9 cellular contexts compared by ENCODE assay signal in the genomic region with DNA sequence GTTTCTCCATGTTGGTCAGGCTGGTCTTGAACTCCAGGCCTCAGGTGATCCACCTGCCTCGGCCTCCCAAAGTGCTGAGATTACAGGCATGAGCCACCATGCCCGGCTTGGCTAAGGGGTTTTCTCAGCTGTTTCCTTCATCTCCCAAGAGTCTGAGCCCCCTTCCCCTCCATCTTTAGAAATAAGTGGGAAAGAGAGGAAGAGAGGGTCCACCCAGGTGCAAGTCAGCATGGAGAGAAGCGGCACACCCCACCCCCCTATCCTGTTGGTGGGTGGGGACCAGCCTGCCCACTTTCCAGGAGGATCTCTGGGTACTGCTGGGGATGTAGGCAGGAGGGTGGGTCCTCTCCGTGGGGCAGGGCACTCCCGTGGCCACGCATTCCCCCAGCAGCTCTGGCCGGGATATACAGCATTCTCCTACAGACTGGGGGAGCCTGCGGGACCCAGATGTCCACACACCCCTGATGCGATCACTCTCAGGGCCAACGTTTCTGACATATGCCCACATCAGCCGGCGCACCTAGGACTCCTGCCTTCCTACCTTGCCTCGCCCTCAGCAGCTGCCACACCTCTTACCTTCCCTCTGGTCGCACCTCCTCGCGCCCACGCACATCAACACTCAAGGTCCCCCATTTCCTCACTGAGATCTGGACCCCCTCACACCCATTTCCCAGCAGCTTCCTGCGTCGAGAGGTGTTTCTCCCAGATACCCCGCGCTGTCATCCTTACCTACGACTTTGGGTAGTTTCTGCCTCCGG. TPM values are rescaled to one million over a fixed set of nuclear protein-coding genes. Genes with fewer than 3 reads are reported as not detected.
DNase-seq lines count a peak whose midpoint lies in the region; ATAC-seq and TF ChIP-seq lines count a peak whose summit lies in the region.
"Had no signal": no experiment of that assay in that cellular context is flagged by ENCODE, and none has a peak within 500 bp of the region (broad histone marks: within the 10 kb centered on the region; RNA-seq: fewer than 3 reads in every experiment).

No MANE protein-coding gene starts in this region.

- POLR2A ChIA-PET in T-cell (lab: Charles Lee) = interaction anchor here (0.6 to 0.7 kb wide), 5 partner anchors 30 to 1516 kb away, joined by 4 to 7 read pairs (median 5); no protein-coding TSS in a partner anchor

- peaks cover 3% of the 10 kb centered on the region; the same call in 1 of the 2 replicates for H3K4me1 ChIP-seq in iPS-20b (ENCODE audit: insufficient read depth, low read length)
- H3K4me1 ChIP-seq in thoracic aorta (ENCODE audit: control insufficient read depth in 1 of 2, low read depth in 2 of 2) = peaks cover 1 to 30% of the 10 kb centered on the region in 2 donors

- H3K27me3 Mint-ChIP-seq in T-cell = peaks cover 6 to 33% of the 10 kb centered on the region in 2 donors

- in situ Hi-C loops in brain microvascular endothelial cell (cut with HindIII; ENCODE audit: low pct_ligation_motif_present, low sequenced_read_pairs) = no loop called here

- TF ChIP-seq CTCF in thoracic aorta (IDR thresholded peaks at IDR 0.05) (no peak), brain microvascular endothelial cell (IDR thresholded peaks at IDR 0.05; ENCODE audit: low read depth, low read length, missing control alignments) (no peak)

- H3K4me3 Mint-ChIP-seq in T-cell = peak overlapping the region; percentile 75 to 89 (median 81)

- H3K36me3 Mint-ChIP-seq in T-cell = no peaks in the 10 kb centered on the region

- ATAC-seq in T-cell (replicated peaks in 1 of 4) (peak in 2 of 4 experiments; percentile 2 to 16), thoracic aorta (ENCODE audit: insufficient number of reproducible peaks, low FRiP score, low read depth) (no peak)

- no peaks in the 10 kb centered on the region for H3K9me3 ChIP-seq in iPS-20b (ENCODE audit: insufficient read depth, low read depth, low read length)
- H3K9me3 ChIP-seq in thoracic aorta = no peaks in the 10 kb centered on the region

- DNase-seq in activated effector memory CD4-positive, alpha-beta T cell treated with anti-CD3 and anti-CD28 coated beads, Interleukin-2, amount 50 U/mL, for 16 hours = peak; percentile 28
- no peak for DNase-seq in activated effector memory CD4-positive, alpha-beta T cell treated with Interleukin-2 at 50 U/mL for 16 hours
- DNase-seq in T-cell (no peak), thoracic aorta (ENCODE audit: low spot score) (no peak), UCSD-AML1 (lab: John Stamatoyannopoulos, UW; ENCODE audit: unreplicated experiment) (no peak), brain microvascular endothelial cell (no peak), NCI-H1436 treated with DMSO at 0.1 percent for 48 hours (lab: John Stamatoyannopoulos, UW) (no peak)

- peaks cover 61% of the 10 kb centered on the region for H3K27me3 ChIP-seq in iPS-20b (ENCODE audit: insufficient read depth, low read length)
- no peaks in the 10 kb centered on the region for H3K27me3 ChIP-seq in thoracic aorta (replicated peaks; ENCODE audit: insufficient read depth)
- H3K27me3 ChIP-seq in brain microvascular endothelial cell (replicated peaks) = no peaks in the 10 kb centered on the region

- H3K4me3 ChIP-seq in iPS-20b (ENCODE audit: low read length) (peak overlapping the region; percentile 58; the same call in 1 of the 2 replicates), thoracic aorta (peak overlapping the region; percentile 55), brain microvascular endothelial cell (ENCODE audit: low read depth, low read length) (no peak overlapping the region)
- H3K4me3 ChIP-seq: lung had no signal

- H3K27ac Mint-ChIP-seq in T-cell = peak overlapping the region in 1 of 2 donors; percentile 44

- CTCF ChIA-PET in T-cell (lab: Charles Lee) = interaction anchor here (0.6 to 1.5 kb wide), 5 partner anchors 9 to 655 kb away, joined by 3 to 12 read pairs (median 4); no protein-coding TSS in a partner anchor

- H3K4me1 Mint-ChIP-seq in T-cell = peaks cover 17 to 32% (median 19%) of the 10 kb centered on the region in 3 donors

- H3K36me3 ChIP-seq in iPS-20b (ENCODE audit: insufficient read depth, low read depth, low read length) (no peaks in the 10 kb centered on the region), thoracic aorta (peaks cover 36% of the 10 kb centered on the region), brain microvascular endothelial cell (replicated peaks) (peaks cover 37% of the 10 kb centered on the region)

- H3K9ac ChIP-seq in iPS-20b (ENCODE audit: low read depth, low read length) = no peak overlapping the region

- H3K27ac ChIP-seq in iPS-20b (ENCODE audit: low read length) = no peak overlapping the region
- no peak overlapping the region for H3K27ac ChIP-seq in thoracic aorta
- no peak overlapping the region for H3K27ac ChIP-seq in brain microvascular endothelial cell

- no peaks in the 10 kb centered on the region for H3K9me3 Mint-ChIP-seq in T-cell

RNA-seq across cellular contexts. Expression of gene SCARF2, which starts 8.9 kb away (rescaled TPM):
- 1 to 10 TPM; 1.6 to 3.1 (median 2.9) TPM for total RNA-seq in T-cell
- total RNA-seq in thoracic aorta = 100 to 1,000 TPM in 1 of 2 donors, 10 to 100 TPM in 1; 49.4 to 108 TPM

RNA-seq across cellular contexts. Expression of gene ZNF74, which starts 34.7 kb away (rescaled TPM):
- total RNA-seq in T-cell (10 to 100 TPM in 3 of 5 donors, 1 to 10 TPM in 2; 6.8 to 19.7 (median 17.3) TPM), thoracic aorta (10 to 100 TPM in 1 of 2 donors, 1 to 10 TPM in 1; 8.5 to 13.8 TPM)

Comparison
In these comparisons a context has a peak if more than half of its experiments do, and no peak if none do; other contexts are left out.
1. RNA of gene SCARF2, which starts 8.9 kb away (total RNA-seq): 49.4 to 108 TPM in thoracic aorta; 1.6 to 3.1 TPM in T-cell; every median in the first group is over 10 times any median in the second.